ENCODE assay signal across 10 cellular contexts in genomic region chr1:201013991-201014815, GRCh38. TPM values are rescaled to one million over a fixed set of nuclear protein-coding genes. Genes with fewer than 3 reads are reported as not detected.
DNase-seq lines count a peak whose midpoint lies in the region; ATAC-seq and TF ChIP-seq lines count a peak whose summit lies in the region.
"Had no signal": no experiment of that assay in that cellular context is flagged by ENCODE, and none has a peak within 500 bp of the region (broad histone marks: within the 10 kb centered on the region; RNA-seq: fewer than 3 reads in every experiment).

No MANE protein-coding gene starts in this region.

- H3K4me1 Mint-ChIP-seq in T-helper 2 cell treated with Interferon-gamma antibody and Interleukin-4, amounts not matched to agents 5 μg/mL and 100 μg/mL, for 36 hours (ENCODE audit: low read depth), result peaks cover 74% of the 10 kb centered on the region
- peaks cover 70% of the 10 kb centered on the region for H3K4me1 Mint-ChIP-seq in activated T-helper 2 cell treated with anti-CD3 and anti-CD28 coated beads, Interferon-gamma antibody, Interleukin-2, Interleukin-4, amounts not matched to agents 10 μg/mL and 5 μg/mL and 100 μg/mL, durations not matched to agents 14 hours and 24 hours and 36 hours (ENCODE audit: low read depth)
- H3K4me1 Mint-ChIP-seq in immature natural killer cell, result peaks cover 88 to 91% of the 10 kb centered on the region in 2 donors

- CTCF ChIA-PET in OCI-LY7 (lab: Charles Lee; ENCODE audit: unreplicated experiment), result interaction anchor here (1.3 kb wide), 2 partner anchors 12 to 34 kb away, joined by 7 to 12 read pairs; no protein-coding TSS in a partner anchor

- intact Hi-C loops in activated T-helper 2 cell treated with anti-CD3 and anti-CD28 coated beads, Interferon-gamma antibody, Interleukin-2, Interleukin-4, amounts not matched to agents 10 μg/mL and 5 μg/mL and 100 μg/mL, durations not matched to agents 14 hours and 24 hours and 36 hours (cut with micrococcal nuclease), result no loop called here
- intact Hi-C loops in OCI-LY7 (cut with micrococcal nuclease; ENCODE audit: unreplicated experiment), result no loop called here

- peak overlapping the region; percentile 86 for H3K27ac Mint-ChIP-seq in T-helper 2 cell treated with Interferon-gamma antibody and Interleukin-4, amounts not matched to agents 5 μg/mL and 100 μg/mL, for 36 hours
- peak overlapping the region; percentile 60 for H3K27ac Mint-ChIP-seq in activated T-helper 2 cell treated with anti-CD3 and anti-CD28 coated beads, Interferon-gamma antibody, Interleukin-2, Interleukin-4, amounts not matched to agents 10 μg/mL and 5 μg/mL and 100 μg/mL, durations not matched to agents 14 hours and 24 hours and 36 hours
- H3K27ac Mint-ChIP-seq in immature natural killer cell, result peak overlapping the region in 4 of 6 donors; percentile 7 to 79 (median 38)
- H3K27ac Mint-ChIP-seq: progenitor cell of endocrine pancreas had no signal

- H3K27me3 ChIP-seq in smooth muscle cell (ENCODE audit: low read depth) (no peaks in the 10 kb centered on the region), gastroesophageal sphincter (peaks cover 49% of the 10 kb centered on the region)

- H3F3A ChIP-seq in smooth muscle cell (ENCODE audit: low read depth), result peaks cover 11% of the 10 kb centered on the region

- peaks cover 20% of the 10 kb centered on the region for H3K36me3 Mint-ChIP-seq in T-helper 2 cell treated with Interferon-gamma antibody and Interleukin-4, amounts not matched to agents 5 μg/mL and 100 μg/mL, for 36 hours (ENCODE audit: low read depth)
- peaks cover 9% of the 10 kb centered on the region for H3K36me3 Mint-ChIP-seq in activated T-helper 2 cell treated with anti-CD3 and anti-CD28 coated beads, Interferon-gamma antibody, Interleukin-2, Interleukin-4, amounts not matched to agents 10 μg/mL and 5 μg/mL and 100 μg/mL, durations not matched to agents 14 hours and 24 hours and 36 hours (ENCODE audit: low read depth)
- H3K36me3 Mint-ChIP-seq in immature natural killer cell, result no peaks in the 10 kb centered on the region

- H3K4me2 ChIP-seq in smooth muscle cell (peak overlapping the region; percentile 77), OCI-LY7 (ENCODE audit: low read length) (no peak overlapping the region)

- peaks cover 46% of the 10 kb centered on the region for H3K4me1 ChIP-seq in smooth muscle cell (ENCODE audit: low read depth)
- H3K4me1 ChIP-seq in gastroesophageal sphincter, result peaks cover 0 to 28% (median 11%) of the 10 kb centered on the region in 3 donors
- peaks cover 45% of the 10 kb centered on the region for H3K4me1 ChIP-seq in OCI-LY7 (ENCODE audit: insufficient read depth, low read length, poor library complexity, severe bottlenecking)

- POLR2A ChIA-PET in OCI-LY7 (lab: Charles Lee), result interaction anchor here (0.5 to 1.1 kb wide), 2 partner anchors 25 to 1103 kb away, joined by 3 to 6 read pairs; no protein-coding TSS in a partner anchor

- no peaks in the 10 kb centered on the region for H3K9me3 Mint-ChIP-seq in T-helper 2 cell treated with Interferon-gamma antibody and Interleukin-4, amounts not matched to agents 5 μg/mL and 100 μg/mL, for 36 hours
- no peaks in the 10 kb centered on the region for H3K9me3 Mint-ChIP-seq in activated T-helper 2 cell treated with anti-CD3 and anti-CD28 coated beads, Interferon-gamma antibody, Interleukin-2, Interleukin-4, amounts not matched to agents 10 μg/mL and 5 μg/mL and 100 μg/mL, durations not matched to agents 14 hours and 24 hours and 36 hours
- no peaks in the 10 kb centered on the region for H3K9me3 Mint-ChIP-seq in immature natural killer cell

- no peaks in the 10 kb centered on the region for H3K79me2 ChIP-seq in smooth muscle cell (ENCODE audit: low read depth)
- peaks cover 14% of the 10 kb centered on the region for H3K79me2 ChIP-seq in OCI-LY7 (ENCODE audit: insufficient read depth, low read depth, low read length)

- no peaks in the 10 kb centered on the region for H3K9me2 ChIP-seq in OCI-LY7 (ENCODE audit: insufficient read depth, low read length)

- H3K4me3 ChIP-seq in smooth muscle cell (no peak overlapping the region), gastroesophageal sphincter (no peak overlapping the region), OCI-LY7 (ENCODE audit: low read depth, low read length, poor library complexity, severe bottlenecking) (no peak overlapping the region)

- H3K4me3 Mint-ChIP-seq in T-helper 2 cell treated with Interferon-gamma antibody and Interleukin-4, amounts not matched to agents 5 μg/mL and 100 μg/mL, for 36 hours, result peak overlapping the region; percentile 63
- H3K4me3 Mint-ChIP-seq in activated T-helper 2 cell treated with anti-CD3 and anti-CD28 coated beads, Interferon-gamma antibody, Interleukin-2, Interleukin-4, amounts not matched to agents 10 μg/mL and 5 μg/mL and 100 μg/mL, durations not matched to agents 14 hours and 24 hours and 36 hours (ENCODE audit: low read depth), result no peak overlapping the region
- H3K4me3 Mint-ChIP-seq in immature natural killer cell, result peak overlapping the region in 4 of 5 donors; percentile 2 to 57 (median 11)

- no peak for DNase-seq in T-helper 2 cell treated with Interferon-gamma antibody and Interleukin-4, amounts not matched to agents 5 μg/mL and 100 μg/mL, for 36 hours (ENCODE audit: low spot score)
- DNase-seq in T-helper 2 cell (no peak), immature natural killer cell (no peak), smooth muscle cell (lab: John Stamatoyannopoulos, UW; ENCODE audit: unreplicated experiment) (no peak), OCI-LY7 (ENCODE audit: low spot score) (no peak)
- DNase-seq in activated T-helper 2 cell treated with anti-CD3 and anti-CD28 coated beads, Interferon-gamma antibody, Interleukin-2, Interleukin-4, amounts not matched to agents 10 μg/mL and 5 μg/mL and 100 μg/mL, durations not matched to agents 14 hours and 24 hours and 36 hours (ENCODE audit: low spot score), result no peak
- DNase-seq in central memory CD4-positive, alpha-beta T cell, result no peak
- DNase-seq: NCI-H2107 had no signal

- H4K20me1 ChIP-seq in smooth muscle cell (ENCODE audit: low read depth) (no peaks in the 10 kb centered on the region), OCI-LY7 (ENCODE audit: insufficient read depth, low read length) (no peaks in the 10 kb centered on the region)

- no peaks in the 10 kb centered on the region for H3K36me3 ChIP-seq in smooth muscle cell (ENCODE audit: low read depth)
- no peaks in the 10 kb centered on the region for H3K36me3 ChIP-seq in gastroesophageal sphincter
- H3K36me3 ChIP-seq in OCI-LY7 (ENCODE audit: insufficient read depth, low read length), result no peaks in the 10 kb centered on the region; the same call in 1 of the 2 replicates

- 70% methylated on average over 30 of the region's 33 CpGs for WGBS in smooth muscle cell (ENCODE audit: low lambda C conversion rate)
- 40% methylated on average over 1 of the region's 33 CpGs; no CpG with 5 or more reads in 1 of the 2 donors for WGBS in gastroesophageal sphincter (ENCODE audit: low coverage in 1 of 2), 2 donors

- no peak for TF ChIP-seq EP300 in gastroesophageal sphincter (IDR thresholded peaks at IDR 0.05)

- no peaks in the 10 kb centered on the region for H3K27me3 Mint-ChIP-seq in T-helper 2 cell treated with Interferon-gamma antibody and Interleukin-4, amounts not matched to agents 5 μg/mL and 100 μg/mL, for 36 hours (ENCODE audit: low read depth)
- H3K27me3 Mint-ChIP-seq in activated T-helper 2 cell treated with anti-CD3 and anti-CD28 coated beads, Interferon-gamma antibody, Interleukin-2, Interleukin-4, amounts not matched to agents 10 μg/mL and 5 μg/mL and 100 μg/mL, durations not matched to agents 14 hours and 24 hours and 36 hours (ENCODE audit: low read depth), result no peaks in the 10 kb centered on the region
- H3K27me3 Mint-ChIP-seq in immature natural killer cell (ENCODE audit: low read depth in 3 of 3), result peaks cover 0 to under 1% (median under 1%) of the 10 kb centered on the region in 3 donors

- H3K9ac ChIP-seq in smooth muscle cell (ENCODE audit: low read depth), result no peak overlapping the region

- H3K9me3 ChIP-seq in smooth muscle cell (replicated peaks; ENCODE audit: low read depth) (no peaks in the 10 kb centered on the region), gastroesophageal sphincter (no peaks in the 10 kb centered on the region), OCI-LY7 (ENCODE audit: low read length) (no peaks in the 10 kb centered on the region)

- BruUV-seq in OCI-LY7 (replicated peaks; lab: Mats Ljungman, UMichigan), result no TSS peak

- no peak for TF ChIP-seq POLR2A in gastroesophageal sphincter (IDR thresholded peaks at IDR 0.05)

- TF ChIP-seq CTCF in smooth muscle cell (IDR thresholded peaks at IDR 0.05; ENCODE audit: borderline replicate concordance, insufficient read depth, poor library complexity, severe bottlenecking), result no peak
- TF ChIP-seq CTCF in gastroesophageal sphincter (IDR thresholded peaks at IDR 0.05), result no peak
- TF ChIP-seq CTCF in OCI-LY7 (conservative IDR thresholded peaks at IDR 0.05; ENCODE audit: low read length), result no peak

- H2AFZ ChIP-seq in smooth muscle cell (ENCODE audit: low read depth) (no peak overlapping the region), OCI-LY7 (ENCODE audit: low read length) (no peak overlapping the region)

- ATAC-seq in gastroesophageal sphincter, result no peak

- peak overlapping the region; percentile 63 for H3K27ac ChIP-seq in smooth muscle cell (ENCODE audit: low read depth)
- H3K27ac ChIP-seq in gastroesophageal sphincter, result no peak overlapping the region
- no peak overlapping the region for H3K27ac ChIP-seq in OCI-LY7 (ENCODE audit: low read depth, low read length, poor library complexity, severe bottlenecking)

RNA-seq across cellular contexts. Expression of gene KIF21B, which starts 9.3 kb away (rescaled TPM):
- total RNA-seq in activated T-helper 2 cell treated with anti-CD3 and anti-CD28 coated beads, Interferon-gamma antibody, Interleukin-2, Interleukin-4, amounts not matched to agents 10 μg/mL and 5 μg/mL and 100 μg/mL, durations not matched to agents 14 hours and 24 hours and 36 hours, result 50.4 and 53.2 TPM in 2 replicates
- polyA plus RNA-seq in immature natural killer cell (1 to 10 TPM; 1.6 to 9.1 (median 2.9) TPM), smooth muscle cell (1.0 and 1.2 TPM in 2 replicates)
- total RNA-seq in smooth muscle cell (1.9 and 3.4 TPM in 2 replicates), gastroesophageal sphincter (1 to 10 TPM; 1.2 to 1.9 (median 1.6) TPM), OCI-LY7 (2022) (65.7 and 72.5 TPM in 2 replicates)
- total RNA-seq in OCI-LY7 (2014; rRNA removed; shearing (Covaris generic)), result 25.0 and 30.5 TPM in 2 replicates
